Comparison of ENCODE assay signal across 15 cellular contexts in genomic region chr3:39458579-39458978, GRCh38. TPM values are rescaled to one million over a fixed set of nuclear protein-coding genes. Genes with fewer than 3 reads are reported as not detected.
DNase-seq lines count a peak whose midpoint lies in the region; TF ChIP-seq lines count a peak whose summit lies in the region.
"Not testable (repeated sequence)": the region's sequence is repeated elsewhere in the genome, so short reads cannot be mapped to it uniquely, and the experiment has no call there.
"Had no signal": no experiment of that assay in that cellular context is flagged by ENCODE, and none has a peak within 500 bp of the region (broad histone marks: within the 10 kb centered on the region; RNA-seq: fewer than 3 reads in every experiment).

No MANE protein-coding gene starts in this region.

- not testable (repeated sequence) for H3K9me3 ChIP-seq in testis

- not testable (repeated sequence) for H3K4me3 ChIP-seq in dorsolateral prefrontal cortex
- peak overlapping the region; percentile 18 to 39 for H3K4me3 ChIP-seq in testis

- H3K27ac ChIP-seq in angular gyrus (ENCODE audit: low read depth, low read length) = peak overlapping the region; percentile 99
- H3K27ac ChIP-seq in caudate nucleus (ENCODE audit: low read depth, low read length) = peak overlapping the region; percentile 96
- H3K27ac ChIP-seq in dorsolateral prefrontal cortex = peak overlapping the region in 58 of 59 donors; percentile 73 to 100 (median 96)
- H3K27ac ChIP-seq in layer of hippocampus (ENCODE audit: low read depth, low read length) = peak overlapping the region; percentile 96
- peak overlapping the region; percentile 98 for H3K27ac ChIP-seq in substantia nigra (ENCODE audit: low read depth, low read length, poor library complexity, severe bottlenecking)
- not testable (repeated sequence) for H3K27ac ChIP-seq in testis

- DNase-seq in LHCN-M2 (ENCODE audit: low read depth) (peak; percentile 5), OCI-M1 (lab: John Stamatoyannopoulos, UW) (peak; percentile 8), testis (peak; percentile 74)
- not testable (repeated sequence) for DNase-seq in caudate nucleus (lab: John Stamatoyannopoulos, UW); dorsolateral prefrontal cortex; substantia nigra (lab: John Stamatoyannopoulos, UW)

- H3K36me3 ChIP-seq in testis (ENCODE audit: low read depth, missing control alignments) = not testable (repeated sequence)

- not testable (repeated sequence) for H3K4me1 ChIP-seq in testis

- TF ChIP-seq CTCF in dorsolateral prefrontal cortex (IDR thresholded peaks at IDR 0.05 in 54 of 56, conservative IDR thresholded peaks at IDR 0.05 in 2 of 56; ENCODE audit: low read depth in 1 of 56, partially characterized antibody in 56 of 56); testis (IDR thresholded peaks at IDR 0.05): not testable (repeated sequence)

- 63 to 71% methylated on average over 5 of the region's 5 CpGs for WGBS in testis, 2 donors

- not testable (repeated sequence) for H3K27me3 ChIP-seq in dorsolateral prefrontal cortex; layer of hippocampus (ENCODE audit: control insufficient read depth, insufficient read depth, low read length); testis

- not testable (repeated sequence) for TF ChIP-seq POLR2A in testis (IDR thresholded peaks at IDR 0.05)

- intact Hi-C loops in dorsolateral prefrontal cortex (cut with DNase I); testis (cut with DNase I; ENCODE audit: low total_unique reads): not testable (repeated sequence)

RNA-seq across cellular contexts. Expression of gene MOBP, which starts 8.9 kb away (rescaled TPM):
- total RNA-seq in LHCN-M2 (2014; rRNA removed) = not detected in 2 replicates
- polyA plus RNA-seq in LHCN-M2 (2012) = not detected
- total RNA-seq in dorsolateral prefrontal cortex = 1,000 to 10,000 TPM in 11 of 120 experiments, 100 to 1,000 TPM in 101, 10 to 100 TPM in 8; 40.9 to 1,548 (median 379) TPM
- 1 to 10 TPM; 5.6 to 8.5 TPM for total RNA-seq in testis
- 19.5 TPM for polyA plus RNA-seq in testis (ENCODE audit: insufficient read depth, low read depth, low replicate concordance)
- total RNA-seq: CD4-positive, alpha-beta memory T cell; CD4-positive, CD25-positive, alpha-beta regulatory T cell; CD8-positive, alpha-beta memory T cell; Daoy; G401 had no signal
- polyA plus RNA-seq: AG04450; CD14-positive monocyte; CD4-positive, alpha-beta memory T cell; CD4-positive, CD25-positive, alpha-beta regulatory T cell; CD8-positive, alpha-beta memory T cell had no signal

RNA-seq across cellular contexts. Expression of gene RPSA, which starts 52.1 kb away (rescaled TPM):
- total RNA-seq in LHCN-M2 (2014; rRNA removed) (1,666 and 1,777 TPM in 2 replicates), dorsolateral prefrontal cortex (100 to 1,000 TPM; 285 to 584 (median 399) TPM), testis (100 to 1,000 TPM; 387 to 661 TPM)
- polyA plus RNA-seq in LHCN-M2 (2012) = 1,783 TPM
- 858 TPM for polyA plus RNA-seq in testis (ENCODE audit: insufficient read depth, low read depth, low replicate concordance)

Comparison
In these comparisons a context has a peak if more than half of its experiments do, and no peak if none do; other contexts are left out.
1. RNA of gene MOBP, which starts 8.9 kb away (total RNA-seq): 40.9 to 1,548 TPM in dorsolateral prefrontal cortex; 5.6 to 8.5 TPM in testis and not detected in LHCN-M2; every median in the first group is over 4 times any median in the second.